ENCODE assay signal across 2 cellular contexts in genomic region chr9:109120204-109120789, GRCh38.
TF ChIP-seq lines count a peak whose summit lies in the region.

No MANE protein-coding gene starts in this region.

TF ChIP-seq in A549, 52 proteins besides CTCF, POLR2A, EP300 and RAD21 (continued from another document and continues in another):
- TF ChIP-seq REST (IDR thresholded peaks at IDR 0.05) (peak; percentile 96), CBX8 (IDR thresholded peaks at IDR 0.05) (no peak), HEYL (CRISPR knock-in tag; IDR thresholded peaks at IDR 0.05) (no peak), ZNF302 (CRISPR knock-in tag; IDR thresholded peaks at IDR 0.05) (no peak), MYC (IDR thresholded peaks at IDR 0.05; ENCODE audit: borderline replicate concordance, low read length) (no peak), USF2 (IDR thresholded peaks at IDR 0.05) (no peak), RNF2 (IDR thresholded peaks at IDR 0.05; ENCODE audit: borderline replicate concordance, low read depth) (no peak), FOSB (CRISPR knock-in tag; IDR thresholded peaks at IDR 0.05) (no peak), BHLHE40 (IDR thresholded peaks at IDR 0.05; ENCODE audit: low read depth, low read length) (no peak), ZC3H11A (IDR thresholded peaks at IDR 0.05) (no peak), E2F6 (IDR thresholded peaks at IDR 0.05; ENCODE audit: borderline replicate concordance, low read depth) (0 out of 2 replicates have a peak, but pooled peaks have one; percentile 27), ELK1 (IDR thresholded peaks at IDR 0.05; ENCODE audit: low read depth, low read length) (no peak), PBX3 (IDR thresholded peaks at IDR 0.05) (no peak), PHF8 (IDR thresholded peaks at IDR 0.05; ENCODE audit: borderline replicate concordance, low read depth) (no peak), CHD2 (IDR thresholded peaks at IDR 0.05; ENCODE audit: low read length, partially characterized antibody) (peak; percentile 95), KDM5A (IDR thresholded peaks at IDR 0.05) (peak; percentile 73), HDAC2 (IDR thresholded peaks at IDR 0.05) (0 out of 2 replicates have a peak, but pooled peaks have one; percentile 29), SREBF2 (IDR thresholded peaks at IDR 0.05) (no peak), HOXB13 (CRISPR knock-in tag; IDR thresholded peaks at IDR 0.05; ENCODE audit: low read depth) (no peak), NR3C1 (IDR thresholded peaks at IDR 0.05) (no peak), HMGXB4 (CRISPR knock-in tag; IDR thresholded peaks at IDR 0.05; ENCODE audit: borderline replicate concordance) (no peak), CHD4 (IDR thresholded peaks at IDR 0.05; ENCODE audit: borderline replicate concordance) (no peak), ESRRA (IDR thresholded peaks at IDR 0.05; ENCODE audit: borderline replicate concordance, low read length) (no peak), MAFK (IDR thresholded peaks at IDR 0.05; ENCODE audit: partially characterized antibody) (no peak), CBX2 (IDR thresholded peaks at IDR 0.05; ENCODE audit: borderline replicate concordance, low read depth) (no peak), RARB (CRISPR knock-in tag; IDR thresholded peaks at IDR 0.05) (no peak)

TF ChIP-seq in HCT116, 20 proteins besides CTCF, POLR2A, EP300 and RAD21 (continued from another document):
- TF ChIP-seq REST (IDR thresholded peaks at IDR 0.05; ENCODE audit: low read depth) = no peak
- TF ChIP-seq TCF7L2 (IDR thresholded peaks at IDR 0.05; ENCODE audit: borderline replicate concordance, extremely low read depth, insufficient read depth, insufficient read length) = no peak
- TF ChIP-seq ELF1 (IDR thresholded peaks at IDR 0.05; ENCODE audit: borderline replicate concordance, low read depth) = no peak
- TF ChIP-seq SIN3A (IDR thresholded peaks at IDR 0.05; ENCODE audit: low read depth) = 0 out of 2 replicates have a peak, but pooled peaks have one; percentile 27
- peak; percentile 84 for TF ChIP-seq CBX3 (IDR thresholded peaks at IDR 0.05; ENCODE audit: low read depth)
- TF ChIP-seq EGR1 (IDR thresholded peaks at IDR 0.05; ENCODE audit: low read depth) = no peak
- no peak for TF ChIP-seq CEBPB (IDR thresholded peaks at IDR 0.05; ENCODE audit: low read depth)
- TF ChIP-seq FOSL1 (IDR thresholded peaks at IDR 0.05; ENCODE audit: low read depth) = no peak
- TF ChIP-seq ZBTB33 (IDR thresholded peaks at IDR 0.05; ENCODE audit: extremely low read depth, insufficient replicate concordance, low read length) = peak; percentile 97
